Comparison of ENCODE assay signal across 16 cellular contexts in genomic region chr5:37739817-37740261, GRCh38.
A peak's percentile ranks its signal among the peaks of the same experiment; 100 is the strongest.
DNase-seq lines count a peak whose midpoint lies in the region; ATAC-seq and TF ChIP-seq lines count a peak whose summit lies in the region.
"Had no signal": no experiment of that assay in that cellular context is flagged by ENCODE, and none has a peak within 500 bp of the region (broad histone marks: within the 10 kb centered on the region; RNA-seq: fewer than 3 reads in every experiment).

No MANE protein-coding gene starts in this region.

- ATAC-seq in Right ventricle myocardium superior (ENCODE audit: poor library complexity) = peak; percentile 91
- peak; percentile 22 for ATAC-seq in left lobe of liver
- ATAC-seq in HG03520 (IDR thresholded peaks at IDR 0.05; ENCODE audit: unreplicated experiment) = no peak
- no peak for ATAC-seq in esophagus mucosa
- ATAC-seq: activated CD8-positive, alpha-beta T cell treated with anti-CD3 and anti-CD28 coated beads, Interleukin-2, amount 10 ng/mL, durations not matched to agents 7 days and 5 days; stimulated activated naive B cell treated with anti-CD40 and anti-IgM and Interleukin-4, amounts not matched to agents 10 μg/mL and 1 μg/mL and 100 μg/mL, for 72 hours had no signal

- intact Hi-C loops in Right ventricle myocardium superior (cut with DNase I) = no loop called here

- peak overlapping the region in 1 of 2 donors; percentile 65 for H3K27ac ChIP-seq in right atrium auricular region

- DNase-seq in Right ventricle myocardium superior = no peak
- no peak for DNase-seq in right atrium auricular region (ENCODE audit: low spot score)
- peak; percentile 73 to 91 for DNase-seq in cardiac fibroblast (ENCODE audit: low read depth in 2 of 2)
- no peak for DNase-seq in left lobe of liver (ENCODE audit: low spot score)
- no peak for DNase-seq in activated CD8-positive, alpha-beta memory T cell treated with anti-CD3 and anti-CD28 coated beads, Interleukin-2, amount 50 U/mL, for 48 hours
- DNase-seq in nucleus accumbens (lab: John Stamatoyannopoulos, UW) = no peak
- DNase-seq: activated CD8-positive, alpha-beta T cell treated with anti-CD3 and anti-CD28 coated beads, Interleukin-2, amount 10 ng/mL, durations not matched to agents 7 days and 5 days; activated effector memory CD4-positive, alpha-beta T cell treated with Interleukin-2 at 50 U/mL for 16 hours; effector memory CD4-positive, alpha-beta T cell; head of caudate nucleus; NK-92 treated with Interleukin-12 subunit alpha and Interleukin-12 subunit beta, amount 100 ng/mL, for 24 hours; SIG-M5; stimulated activated CD4-positive, alpha-beta T cell treated with anti-CD3 and anti-CD28 coated beads, Interleukin-4, amount 100 ng/mL, for 4 hours; stimulated activated naive B cell treated with anti-CD40 and anti-IgM and Interleukin-4, amounts not matched to agents 10 μg/mL and 1 μg/mL and 100 μg/mL, for 72 hours had no signal

- no peaks in the 10 kb centered on the region for H3K9me3 ChIP-seq in right atrium auricular region

- no peaks in the 10 kb centered on the region for H3K36me3 ChIP-seq in right atrium auricular region

- H3K27me3 ChIP-seq in right atrium auricular region = no peaks in the 10 kb centered on the region

- no peak overlapping the region for H3K4me3 ChIP-seq in right atrium auricular region
- H3K4me3 ChIP-seq in cardiac fibroblast (replicated peaks in 1 of 2; ENCODE audit: low read depth in 2 of 2, low read length in 2 of 2) = no peak overlapping the region

- no peaks in the 10 kb centered on the region for H3K4me1 ChIP-seq in right atrium auricular region

- TF ChIP-seq CTCF in right atrium auricular region (IDR thresholded peaks at IDR 0.05) = no peak
- TF ChIP-seq CTCF in cardiac fibroblast (IDR thresholded peaks at IDR 0.05; ENCODE audit: low read depth, low read length) = no peak

Comparison
In these comparisons a context has a peak if more than half of its experiments do, and no peak if none do; other contexts are left out.
1. ATAC-seq: peak in Right ventricle myocardium superior (single experiment) and left lobe of liver (single experiment); none in HG03520 (single experiment) and esophagus mucosa (single experiment).
2. DNase-seq: peak in cardiac fibroblast (2 of 2); none in Right ventricle myocardium superior (single experiment), right atrium auricular region (single experiment), left lobe of liver (single experiment), activated CD8-positive, alpha-beta memory T cell treated with anti-CD3 and anti-CD28 coated beads, Interleukin-2, amount 50 U/mL, for 48 hours (single experiment) and nucleus accumbens (0 of 56).